ENCODE assay signal across 21 cellular contexts in genomic region chr1:202630541-202630940, GRCh38.
"Had no signal": no experiment of that assay in that cellular context is flagged by ENCODE, and none has a peak within 500 bp of the region (broad histone marks: within the 10 kb centered on the region; RNA-seq: fewer than 3 reads in every experiment).

No MANE protein-coding gene starts in this region.

- H3K4me3 ChIP-seq: MG63, SJSA1, SK-N-MC had no signal

- FAIRE-seq: RCC 7860 had no signal

- DNase-seq: Karpas-422, KG1, MG63, NCI-H1092, NCI-H1105 treated with DMSO at 0.1 percent for 48 hours, NCI-H1417 treated with DMSO at 0.1 percent for 48 hours, NCI-H187, NCI-H2029, NCI-H2081 treated with DMSO at 0.1 percent for 48 hours, NCI-H2171, NCI-H226, NCI-H446, NCI-H510A, NCI-H524 treated with DMSO at 0.1 percent for 48 hours, NCI-H774, Right ventricle myocardium superior, RPMI8226, SIG-M5 had no signal

- H3K4me1 ChIP-seq: SJSA1 had no signal

- H3K27me3 ChIP-seq: MG63, SJSA1 had no signal

- H3K9me3 ChIP-seq: MG63, SJSA1 had no signal

- H3K27ac ChIP-seq: SJSA1, SK-N-MC had no signal

- H3K36me3 ChIP-seq: MG63, SJSA1 had no signal
